Comparison of ENCODE assay signal across 9 cellular contexts in genomic region chr18:58525517-58525916, GRCh38.
DNase-seq lines count a peak whose midpoint lies in the region; ATAC-seq, FAIRE-seq and TF ChIP-seq lines count a peak whose summit lies in the region.
"Had no signal": no experiment of that assay in that cellular context is flagged by ENCODE, and none has a peak within 500 bp of the region (broad histone marks: within the 10 kb centered on the region; RNA-seq: fewer than 3 reads in every experiment).

No MANE protein-coding gene starts in this region.

- no peaks in the 10 kb centered on the region for H3K79me1 ChIP-seq in mesendoderm (ENCODE audit: low read length)

- TF ChIP-seq CTCF in right atrium auricular region (IDR thresholded peaks at IDR 0.05) = no peak

- H4K8ac ChIP-seq in mesendoderm (ENCODE audit: low read depth, low read length) = no peak overlapping the region

- H3K4me3 ChIP-seq in mesendoderm (ENCODE audit: low read length) = no peak overlapping the region
- no peak overlapping the region for H3K4me3 ChIP-seq in right atrium auricular region

- peak; percentile 98 for FAIRE-seq in GM12891 (lab: Jason Lieb, UNC)

- H4K5ac ChIP-seq in mesendoderm (ENCODE audit: low read length) = no peak overlapping the region

- no peak overlapping the region for H3K56ac ChIP-seq in mesendoderm (ENCODE audit: low read length)

- no peaks in the 10 kb centered on the region for H3K27me3 ChIP-seq in mesendoderm (ENCODE audit: insufficient read depth, low read length, poor library complexity)
- H3K27me3 ChIP-seq in right atrium auricular region = no peaks in the 10 kb centered on the region

- H3K4me3 Mint-ChIP-seq in T-helper 2 cell treated with Interferon-gamma antibody and Interleukin-4, amounts not matched to agents 5 μg/mL and 100 μg/mL, for 36 hours = no peak overlapping the region
- H3K4me3 Mint-ChIP-seq: T-helper 1 cell treated with Interleukin-12 subunit alpha and Interleukin-12 subunit beta and Interleukin-4 antibody, amounts not matched to agents 30 μg/mL and 1 μg/mL, for 36 hours had no signal

- DNase-seq in GM12891 (ENCODE audit: insufficient read length, low spot score) = no peak
- peak; percentile 63 for DNase-seq in T-helper 2 cell treated with Interferon-gamma antibody and Interleukin-4, amounts not matched to agents 5 μg/mL and 100 μg/mL, for 36 hours (ENCODE audit: low spot score)
- DNase-seq in stimulated activated CD4-positive, alpha-beta T cell treated with anti-CD3 and anti-CD28 coated beads, Interleukin-12 subunit alpha, Interleukin-12 subunit beta, amount 100 ng/mL, for 24 hours (ENCODE audit: low read depth in 2 of 2) = peak; percentile 40 to 63
- DNase-seq in DMS79 treated with DMSO at 0.1 percent for 48 hours (lab: John Stamatoyannopoulos, UW) = no peak
- DNase-seq in C1 segment of cervical spinal cord (lab: John Stamatoyannopoulos, UW) = no peak
- no peak for DNase-seq in mesendoderm
- DNase-seq in right atrium auricular region (ENCODE audit: low spot score) = no peak

- ATAC-seq in GM21825 (IDR thresholded peaks at IDR 0.05; ENCODE audit: unreplicated experiment) = peak; percentile 34

- no peak overlapping the region for H3K9ac ChIP-seq in mesendoderm (ENCODE audit: low read length)

- H3K27me3 Mint-ChIP-seq in T-helper 2 cell treated with Interferon-gamma antibody and Interleukin-4, amounts not matched to agents 5 μg/mL and 100 μg/mL, for 36 hours (ENCODE audit: low read depth) = peaks cover 15% of the 10 kb centered on the region

- TF ChIP-seq POLR2A in GM12891 (IDR thresholded peaks at IDR 0.05; ENCODE audit: low read depth, low read length) = no peak

- peaks cover 2% of the 10 kb centered on the region for H3K4me1 ChIP-seq in mesendoderm (ENCODE audit: control insufficient read depth, low read depth, low read length)
- no peaks in the 10 kb centered on the region for H3K4me1 ChIP-seq in right atrium auricular region

- H3K27ac ChIP-seq in mesendoderm (ENCODE audit: low read depth, low read length) = no peak overlapping the region
- H3K27ac ChIP-seq in right atrium auricular region = no peak overlapping the region

- no peak overlapping the region for H3K4me2 ChIP-seq in mesendoderm (ENCODE audit: low read length)

- H2BK120ac ChIP-seq in mesendoderm (ENCODE audit: low read depth, low read length) = no peak overlapping the region

- no peaks in the 10 kb centered on the region for H3K9me3 Mint-ChIP-seq in T-helper 2 cell treated with Interferon-gamma antibody and Interleukin-4, amounts not matched to agents 5 μg/mL and 100 μg/mL, for 36 hours
- H3K9me3 Mint-ChIP-seq: T-helper 1 cell treated with Interleukin-12 subunit alpha and Interleukin-12 subunit beta and Interleukin-4 antibody, amounts not matched to agents 30 μg/mL and 1 μg/mL, for 36 hours had no signal

- H3K4me1 Mint-ChIP-seq in T-helper 2 cell treated with Interferon-gamma antibody and Interleukin-4, amounts not matched to agents 5 μg/mL and 100 μg/mL, for 36 hours (ENCODE audit: low read depth) = peaks cover 2% of the 10 kb centered on the region

- no peak overlapping the region for H3K4ac ChIP-seq in mesendoderm (ENCODE audit: low read depth, low read length)

- no peak overlapping the region for H3K27ac Mint-ChIP-seq in T-helper 2 cell treated with Interferon-gamma antibody and Interleukin-4, amounts not matched to agents 5 μg/mL and 100 μg/mL, for 36 hours
- H3K27ac Mint-ChIP-seq: T-helper 1 cell treated with Interleukin-12 subunit alpha and Interleukin-12 subunit beta and Interleukin-4 antibody, amounts not matched to agents 30 μg/mL and 1 μg/mL, for 36 hours had no signal

- no CpG with 5 or more reads among the region's 12 CpGs for WGBS in mesendoderm (ENCODE audit: extremely low coverage, insufficient coverage, low lambda C conversion rate)

- H2AK5ac ChIP-seq in mesendoderm (ENCODE audit: low read length) = no peak overlapping the region

- H3K36me3 ChIP-seq in mesendoderm (ENCODE audit: control insufficient read depth, insufficient read depth, low read length) (no peaks in the 10 kb centered on the region), right atrium auricular region (peaks cover 6% of the 10 kb centered on the region)

- no peaks in the 10 kb centered on the region for H3K9me3 ChIP-seq in right atrium auricular region

- H3K79me2 ChIP-seq in mesendoderm (ENCODE audit: control insufficient read depth, insufficient read depth, low read length) = no peaks in the 10 kb centered on the region

- no peak overlapping the region for H2BK15ac ChIP-seq in mesendoderm (replicated peaks; ENCODE audit: low read depth)

- no peak overlapping the region for H3K18ac ChIP-seq in mesendoderm (ENCODE audit: low read length)

- no peak overlapping the region for H2BK5ac ChIP-seq in mesendoderm (ENCODE audit: low read length)

- H3K36me3 Mint-ChIP-seq in T-helper 2 cell treated with Interferon-gamma antibody and Interleukin-4, amounts not matched to agents 5 μg/mL and 100 μg/mL, for 36 hours (ENCODE audit: low read depth) = no peaks in the 10 kb centered on the region

- no peak overlapping the region for H3K23ac ChIP-seq in mesendoderm (ENCODE audit: low read length)

TF ChIP-seq in GM12891, 5 proteins besides CTCF, POLR2A, EP300 and RAD21:
- TF ChIP-seq POU2F2 (IDR thresholded peaks at IDR 0.05; ENCODE audit: low read depth, low read length) (0 out of 2 replicates have a peak, but pooled peaks have one; percentile 12), SPI1 (IDR thresholded peaks at IDR 0.05; ENCODE audit: low read depth, low read length) (no peak)

Comparison
In these comparisons a context has a peak if more than half of its experiments do, and no peak if none do; other contexts are left out.
1. DNase-seq: peak in T-helper 2 cell treated with Interferon-gamma antibody and Interleukin-4, amounts not matched to agents 5 μg/mL and 100 μg/mL, for 36 hours (single experiment) and stimulated activated CD4-positive, alpha-beta T cell treated with anti-CD3 and anti-CD28 coated beads, Interleukin-12 subunit alpha, Interleukin-12 subunit beta, amount 100 ng/mL, for 24 hours (2 of 2); none in GM12891 (single experiment), DMS79 treated with DMSO at 0.1 percent for 48 hours (single experiment), C1 segment of cervical spinal cord (0 of 14), mesendoderm (single experiment) and right atrium auricular region (single experiment).